Comparison of ENCODE assay signal across 21 cellular contexts in the genomic region with DNA sequence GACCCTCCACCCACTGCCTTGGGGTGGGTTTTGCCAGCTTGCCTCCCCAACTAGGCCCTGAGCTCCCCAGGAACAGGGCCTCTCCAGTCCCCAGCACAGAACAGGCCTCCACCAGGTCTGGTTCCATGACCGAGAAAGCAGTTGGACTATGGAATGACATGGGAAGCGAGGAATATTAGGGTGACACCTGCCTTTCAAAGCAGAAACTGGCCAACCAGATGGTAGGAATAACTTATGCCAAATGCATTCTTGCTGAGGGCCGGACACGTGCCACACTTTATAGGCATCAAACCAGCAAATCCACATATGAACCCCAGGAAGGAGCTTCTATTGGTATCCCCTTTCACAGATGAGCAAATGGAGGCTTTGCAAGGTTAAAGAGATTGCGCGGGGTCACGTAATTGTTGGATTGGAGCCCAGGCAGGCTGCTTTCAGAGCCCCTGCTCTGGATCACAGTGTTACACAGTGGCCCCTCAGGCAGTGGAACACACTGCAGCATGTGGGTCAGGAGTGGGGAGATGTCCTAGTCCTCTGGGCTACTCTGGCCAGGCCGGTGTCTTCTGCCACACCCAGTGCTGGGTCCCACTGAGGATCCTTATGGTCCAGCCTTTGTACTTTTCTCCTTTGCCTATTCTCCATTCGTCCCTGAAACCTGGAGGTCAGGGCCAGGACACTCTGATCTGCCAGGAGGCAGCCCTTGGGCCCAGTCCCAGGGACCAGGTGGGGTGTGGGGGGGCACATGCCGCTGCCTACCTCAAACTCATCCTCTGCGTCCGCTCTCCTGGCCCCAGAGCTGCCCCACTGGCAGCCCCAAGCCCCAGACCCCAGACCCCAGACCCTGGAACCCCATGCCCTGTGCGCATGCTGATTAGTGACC. TPM values are rescaled to one million over a fixed set of nuclear protein-coding genes. Genes with fewer than 3 reads are reported as not detected.
DNase-seq lines count a peak whose midpoint lies in the region; FAIRE-seq and TF ChIP-seq lines count a peak whose summit lies in the region.
"Had no signal": no experiment of that assay in that cellular context is flagged by ENCODE, and none has a peak within 500 bp of the region (broad histone marks: within the 10 kb centered on the region; RNA-seq: fewer than 3 reads in every experiment).

No MANE protein-coding gene starts in this region.

- peaks cover 10% of the 10 kb centered on the region for H3K4me1 ChIP-seq in OCI-LY7 (ENCODE audit: insufficient read depth, low read length, poor library complexity, severe bottlenecking)
- H3K4me1 ChIP-seq: Caco-2 had no signal

- H3K9me3 Mint-ChIP-seq in osteocyte (ENCODE audit: unreplicated experiment) = no peaks in the 10 kb centered on the region
- H3K9me3 Mint-ChIP-seq: CD4-positive, alpha-beta T cell had no signal

- no peak overlapping the region for H3K4me3 ChIP-seq in OCI-LY7 (ENCODE audit: low read depth, low read length, poor library complexity, severe bottlenecking)
- H3K4me3 ChIP-seq in dorsolateral prefrontal cortex = no peak overlapping the region

- H4K20me1 ChIP-seq in OCI-LY7 (ENCODE audit: insufficient read depth, low read length) = no peaks in the 10 kb centered on the region

- DNase-seq in NCI-H82 (lab: John Stamatoyannopoulos, UW) = peak; percentile 64
- no peak for DNase-seq in NCI-H82 treated with DMSO at 0.1 percent for 48 hours (lab: John Stamatoyannopoulos, UW; ENCODE audit: unreplicated experiment)
- DNase-seq in OCI-LY7 (ENCODE audit: low spot score) = no peak
- DNase-seq in dorsolateral prefrontal cortex = peak in 1 of 10 donors; percentile 86
- no peak for DNase-seq in HTR-8/SVneo (ENCODE audit: insufficient read length, low spot score)
- DNase-seq in activated effector memory CD4-positive, alpha-beta T cell treated with Interleukin-2 at 50 U/mL for 16 hours = no peak
- no peak for DNase-seq in NCI-H1105 treated with DMSO at 0.1 percent for 48 hours (lab: John Stamatoyannopoulos, UW)
- no peak for DNase-seq in osteocyte (ENCODE audit: extremely low spot score, unreplicated experiment)
- DNase-seq: 8988T; Caco-2; CD4-positive, alpha-beta T cell; DMS53; EL; GOT3; NCI-H1105; NCI-H2227 treated with DMSO at 0.1 percent for 48 hours; NCI-H526; Right ventricle myocardium superior had no signal

- no peaks in the 10 kb centered on the region for H3K79me2 ChIP-seq in OCI-LY7 (ENCODE audit: insufficient read depth, low read depth, low read length)

- no peaks in the 10 kb centered on the region for H3K9me3 ChIP-seq in OCI-LY7 (ENCODE audit: low read length)
- H3K9me3 ChIP-seq: Caco-2 had no signal

- intact Hi-C loops in OCI-LY7 (cut with micrococcal nuclease; ENCODE audit: unreplicated experiment) (loop anchor here (5.0 kb wide), 1 partner anchor 111 kb away; no protein-coding TSS in a partner anchor), dorsolateral prefrontal cortex (cut with DNase I) (no loop called here)

- TF ChIP-seq CTCF in OCI-LY7 (conservative IDR thresholded peaks at IDR 0.05; ENCODE audit: low read length) (no peak), dorsolateral prefrontal cortex (IDR thresholded peaks at IDR 0.05 in 54 of 56, conservative IDR thresholded peaks at IDR 0.05 in 2 of 56; ENCODE audit: low read depth in 1 of 56, partially characterized antibody in 56 of 56) (no peak), osteocyte (IDR thresholded peaks at IDR 0.05) (no peak)

- no peak overlapping the region for H3K4me3 Mint-ChIP-seq in osteocyte (ENCODE audit: unreplicated experiment)
- H3K4me3 Mint-ChIP-seq: B cell; CD4-positive, alpha-beta T cell had no signal

- BruUV-seq in OCI-LY7 (replicated peaks; lab: Mats Ljungman, UMichigan) = no TSS peak

- no peaks in the 10 kb centered on the region for H3K36me3 Mint-ChIP-seq in osteocyte (ENCODE audit: unreplicated experiment)

- POLR2A ChIA-PET in OCI-LY7 (lab: Charles Lee) = interaction anchor here (1.3 kb wide), 1 partner anchor 39 kb away, joined by 3 read pairs; no protein-coding TSS in a partner anchor

- H3K27me3 ChIP-seq in dorsolateral prefrontal cortex = no peaks in the 10 kb centered on the region

- H3K27ac ChIP-seq in OCI-LY7 (ENCODE audit: low read depth, low read length, poor library complexity, severe bottlenecking) (no peak overlapping the region), dorsolateral prefrontal cortex (peak overlapping the region in 48 of 59 donors; percentile 4 to 91 (median 55))

- H2AFZ ChIP-seq in OCI-LY7 (ENCODE audit: low read length) = no peak overlapping the region

- no peaks in the 10 kb centered on the region for H3K4me1 Mint-ChIP-seq in osteocyte (ENCODE audit: unreplicated experiment)

- peaks cover 24% of the 10 kb centered on the region for H3K27me3 Mint-ChIP-seq in osteocyte (ENCODE audit: unreplicated experiment)

- CTCF ChIA-PET in OCI-LY7 (lab: Charles Lee; ENCODE audit: unreplicated experiment) = no interaction called here

- H3K36me3 ChIP-seq in OCI-LY7 (ENCODE audit: insufficient read depth, low read length) = no peaks in the 10 kb centered on the region

- peak overlapping the region; percentile 29; the same call in 1 of the 2 replicates for H3K4me2 ChIP-seq in OCI-LY7 (ENCODE audit: low read length)

- H3K27ac Mint-ChIP-seq in osteocyte (ENCODE audit: unreplicated experiment) = no peak overlapping the region
- H3K27ac Mint-ChIP-seq: B cell; CD4-positive, alpha-beta T cell had no signal

- no peaks in the 10 kb centered on the region for H3K9me2 ChIP-seq in OCI-LY7 (ENCODE audit: insufficient read depth, low read length)

- FAIRE-seq in HTR-8/SVneo (lab: Jason Lieb, UNC) = no peak
- FAIRE-seq: GM12891, RCC 7860 had no signal

RNA-seq across cellular contexts. Expression of a gene that starts 42.0 kb away (rescaled TPM):
- not detected in 2 replicates for total RNA-seq in OCI-LY7 (2014; rRNA removed; shearing (Covaris generic))
- total RNA-seq in OCI-LY7 (2022) (0.06 TPM in 1 of 2 replicates, not detected in the other), dorsolateral prefrontal cortex (100 to 1,000 TPM in 119 of 120 experiments, 10 to 100 TPM in 1; 87.6 to 447 (median 301) TPM), osteocyte (0.13 TPM in 1 of 2 replicates, not detected in the other)
- total RNA-seq: B cell; Caco-2; CD4-positive, alpha-beta T cell; Right ventricle myocardium superior had no signal

Comparison
In these comparisons a context has a peak if more than half of its experiments do, and no peak if none do; other contexts are left out.
1. RNA of a gene that starts 42.0 kb away (total RNA-seq): 87.6 to 447 TPM in dorsolateral prefrontal cortex; 0.13 TPM in osteocyte and 0.06 TPM in OCI-LY7; every median in the first group is over 10 times any median in the second.